Comparison of ENCODE assay signal across 11 cellular contexts in the genomic region with DNA sequence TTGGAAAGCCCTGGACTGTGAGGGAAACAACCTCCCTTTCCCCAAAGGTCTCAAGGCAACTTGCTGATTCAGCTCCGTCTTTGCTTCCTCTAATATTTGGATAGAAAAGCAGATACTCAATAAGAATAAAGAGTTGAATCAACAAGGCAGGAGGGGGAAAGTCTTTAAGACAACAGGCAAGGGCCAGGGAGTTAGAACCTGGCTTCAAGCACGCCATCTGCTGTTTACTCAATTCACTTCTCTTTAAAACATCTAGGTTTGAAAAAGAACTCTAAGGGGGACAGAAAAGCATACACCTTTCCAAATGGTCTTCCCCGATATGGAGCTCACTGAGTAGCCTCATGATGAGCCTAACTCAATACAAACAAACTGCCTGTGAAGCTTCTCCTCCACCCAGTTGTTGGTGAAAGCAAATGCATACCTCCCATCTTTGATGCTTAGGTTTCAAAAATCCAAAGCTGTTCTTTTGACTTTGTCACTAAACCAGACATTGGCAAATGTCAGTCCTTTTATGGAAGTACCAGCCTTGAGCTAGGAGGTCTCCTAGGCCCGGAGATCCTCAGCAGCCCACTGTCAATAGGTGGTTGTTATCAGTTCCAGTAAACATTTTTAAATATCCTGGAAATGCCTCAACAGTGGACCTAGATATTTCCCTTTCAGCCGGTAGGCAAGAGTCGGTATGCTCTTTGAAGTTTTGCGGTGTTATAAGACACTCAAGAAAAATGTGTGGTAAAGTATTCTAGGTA.
DNase-seq lines count a peak whose midpoint lies in the region; ATAC-seq, FAIRE-seq and TF ChIP-seq lines count a peak whose summit lies in the region.
"Had no signal": no experiment of that assay in that cellular context is flagged by ENCODE, and none has a peak within 500 bp of the region (broad histone marks: within the 10 kb centered on the region; RNA-seq: fewer than 3 reads in every experiment).

No MANE protein-coding gene starts in this region.

- DNase-seq in D721Med (ENCODE audit: insufficient read length, low spot score) (no peak), HTR-8/SVneo (ENCODE audit: insufficient read length, low spot score) (no peak), brain microvascular endothelial cell (no peak), NCI-H69 (lab: John Stamatoyannopoulos, UW) (no peak), NCI-H510A (lab: John Stamatoyannopoulos, UW) (no peak)
- DNase-seq in naive thymus-derived CD4-positive, alpha-beta T cell, result peak in 4 of 9 donors; percentile 18 to 29 (median 22)
- DNase-seq in stimulated activated CD4-positive, alpha-beta T cell treated with anti-CD3 and anti-CD28 coated beads, Interleukin-1b, Interleukin-23, amount 100 ng/mL, for 48 hours, result no peak
- DNase-seq: SHP77 treated with DMSO at 0.1 percent for 48 hours had no signal

- POLR2A ChIA-PET in naive thymus-derived CD4-positive, alpha-beta T cell (lab: Charles Lee), result interaction anchor here (1.4 kb wide), 1 partner anchor 97 kb away, joined by 3 read pairs; no protein-coding TSS in a partner anchor

- CTCF ChIA-PET in naive thymus-derived CD4-positive, alpha-beta T cell (lab: Charles Lee), result interaction anchor here (1.6 to 2.4 kb wide), 2 partner anchors 9 to 79 kb away, joined by 4 to 12 read pairs; no protein-coding TSS in a partner anchor

- H3K36me3 ChIP-seq in brain microvascular endothelial cell (replicated peaks), result no peaks in the 10 kb centered on the region
- H3K36me3 ChIP-seq in naive thymus-derived CD4-positive, alpha-beta T cell (ENCODE audit: control insufficient read depth in 2 of 3, insufficient read depth in 3 of 3, low read length in 3 of 3), result no peaks in the 10 kb centered on the region

- in situ Hi-C loops in brain microvascular endothelial cell (cut with HindIII; ENCODE audit: low pct_ligation_motif_present, low sequenced_read_pairs), result no loop called here

- no peak overlapping the region for H3K4me3 Mint-ChIP-seq in naive thymus-derived CD4-positive, alpha-beta T cell
- H3K4me3 Mint-ChIP-seq: activated naive CD8-positive, alpha-beta T cell had no signal

- intact Hi-C loops in naive thymus-derived CD4-positive, alpha-beta T cell (cut with micrococcal nuclease), result loop anchor here (1.0 kb wide), 2 partner anchors 79 to 131 kb away; no protein-coding TSS in a partner anchor

- no peaks in the 10 kb centered on the region for H3K27me3 ChIP-seq in brain microvascular endothelial cell (replicated peaks)
- no peaks in the 10 kb centered on the region for H3K27me3 ChIP-seq in naive thymus-derived CD4-positive, alpha-beta T cell (ENCODE audit: control insufficient read depth in 2 of 2, insufficient read depth in 2 of 2, low read length in 2 of 2)

- peaks cover 0 to 4% (median 0%) of the 10 kb centered on the region in 7 donors for H3K4me1 Mint-ChIP-seq in naive thymus-derived CD4-positive, alpha-beta T cell

- H3K9me3 ChIP-seq in naive thymus-derived CD4-positive, alpha-beta T cell (ENCODE audit: control insufficient read depth in 2 of 3, low read length in 3 of 3), result no peaks in the 10 kb centered on the region

- H3K4me1 ChIP-seq in naive thymus-derived CD4-positive, alpha-beta T cell (ENCODE audit: control insufficient read depth in 2 of 2, insufficient read depth in 2 of 2, low read length in 2 of 2), result no peaks in the 10 kb centered on the region

- no peak overlapping the region for H3K27ac Mint-ChIP-seq in naive thymus-derived CD4-positive, alpha-beta T cell
- H3K27ac Mint-ChIP-seq: activated naive CD8-positive, alpha-beta T cell had no signal

- H3K27ac ChIP-seq in brain microvascular endothelial cell, result no peak overlapping the region
- H3K27ac ChIP-seq in naive thymus-derived CD4-positive, alpha-beta T cell (ENCODE audit: low read depth, low read length), result no peak overlapping the region

- H3K4me3 ChIP-seq in brain microvascular endothelial cell (ENCODE audit: low read depth, low read length), result no peak overlapping the region
- H3K4me3 ChIP-seq in naive thymus-derived CD4-positive, alpha-beta T cell (ENCODE audit: low read length), result no peak overlapping the region

- H3K36me3 Mint-ChIP-seq in naive thymus-derived CD4-positive, alpha-beta T cell, result no peaks in the 10 kb centered on the region
- H3K36me3 Mint-ChIP-seq: activated naive CD8-positive, alpha-beta T cell had no signal

- no peaks in the 10 kb centered on the region for H3K9me3 Mint-ChIP-seq in naive thymus-derived CD4-positive, alpha-beta T cell

- peak; percentile 7 for TF ChIP-seq CTCF in D721Med (IDR thresholded peaks at IDR 0.05; ENCODE audit: insufficient read depth, missing control alignments)
- peak; percentile 55 for TF ChIP-seq CTCF in brain microvascular endothelial cell (IDR thresholded peaks at IDR 0.05; ENCODE audit: low read depth, low read length, missing control alignments)

- H3K27me3 Mint-ChIP-seq in naive thymus-derived CD4-positive, alpha-beta T cell, result peaks cover 0 to 5% (median 3%) of the 10 kb centered on the region in 5 donors

- FAIRE-seq in D721Med (lab: Jason Lieb, UNC) (no peak), HTR-8/SVneo (lab: Jason Lieb, UNC) (peak; percentile 49)
- FAIRE-seq: islet of Langerhans had no signal

- peak; percentile 42 for ATAC-seq in naive thymus-derived CD4-positive, alpha-beta T cell
- no peak for ATAC-seq in GM18502 (IDR thresholded peaks at IDR 0.05; ENCODE audit: poor library complexity, unreplicated experiment)
